Comparison of ENCODE assay signal across 8 cellular contexts in the genomic region with DNA sequence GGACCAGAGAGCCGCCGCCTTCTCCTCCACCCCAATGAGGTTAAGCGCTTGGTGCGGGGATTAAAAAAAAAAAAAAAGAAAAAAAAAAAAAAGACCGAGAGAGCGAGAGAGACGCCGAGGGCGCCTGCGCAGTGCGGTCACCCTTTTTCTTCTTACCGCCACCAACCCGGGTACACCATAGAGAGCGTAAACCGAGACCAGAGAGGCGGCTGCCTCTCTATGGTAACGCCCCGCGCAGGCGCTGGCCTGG. TPM values are rescaled to one million over a fixed set of nuclear protein-coding genes. Genes with fewer than 3 reads are reported as not detected.
A peak's percentile ranks its signal among the peaks of the same experiment; 100 is the strongest.
DNase-seq lines count a peak whose midpoint lies in the region; ATAC-seq and TF ChIP-seq lines count a peak whose summit lies in the region.

A gene (minus strand): TSS at position 61 of the 250 bp plus-strand sequence. CDS start 43,567 bp downstream, outside the sequence.

- no peaks in the 10 kb centered on the region for H3K9me3 Mint-ChIP-seq in CD14-positive monocyte
- no peaks in the 10 kb centered on the region for H3K9me3 Mint-ChIP-seq in effector memory CD8-positive, alpha-beta T cell

- peaks cover 55% of the 10 kb centered on the region for H3K4me1 Mint-ChIP-seq in CD14-positive monocyte
- H3K4me1 Mint-ChIP-seq in effector memory CD8-positive, alpha-beta T cell (ENCODE audit: low read depth in 2 of 2): peaks cover 29 to 62% of the 10 kb centered on the region in 2 donors

- peaks cover 5 to 18% of the 10 kb centered on the region in 2 donors for H3K36me3 Mint-ChIP-seq in CD14-positive monocyte
- peaks cover 34% of the 10 kb centered on the region for H3K36me3 Mint-ChIP-seq in effector memory CD8-positive, alpha-beta T cell (ENCODE audit: insufficient read depth)

- peaks cover 0 to 1% (median 0%) of the 10 kb centered on the region in 3 donors for H3K27me3 Mint-ChIP-seq in CD14-positive monocyte (ENCODE audit: low read depth in 3 of 3)
- H3K27me3 Mint-ChIP-seq in effector memory CD8-positive, alpha-beta T cell: no peaks in the 10 kb centered on the region

- peak within 1 kb of the TSS; percentile 97 to 99 (median 99) for H3K27ac Mint-ChIP-seq in CD14-positive monocyte
- peak within 1 kb of the TSS; percentile 99 to 100 for H3K27ac Mint-ChIP-seq in effector memory CD8-positive, alpha-beta T cell

- TF ChIP-seq CTCF in CD14-positive monocyte (IDR thresholded peaks at IDR 0.05): no peak

- DNase-seq in CD14-positive monocyte (ENCODE audit: low spot score): peak; percentile 95
- peak; percentile 94 for DNase-seq in NK-92 treated with Interleukin-12 subunit alpha and Interleukin-12 subunit beta, amount 100 ng/mL, for 24 hours (lab: John Stamatoyannopoulos, UW)
- DNase-seq in activated CD8-positive, alpha-beta memory T cell treated with anti-CD3 and anti-CD28 coated beads for 48 hours (ENCODE audit: low read depth in 2 of 3, low spot score in 2 of 3): peak; percentile 77 to 88 (median 86)
- peak; percentile 93 to 95 (median 95) for DNase-seq in effector memory CD8-positive, alpha-beta T cell
- peak; percentile 99 for DNase-seq in medulla oblongata (ENCODE audit: extremely low spot score)
- peak; percentile 91 for DNase-seq in stimulated activated CD8-positive, alpha-beta memory T cell treated with anti-CD3 and anti-CD28 coated beads, Interleukin-12 subunit alpha, Interleukin-12 subunit beta, amount 100 ng/mL, for 4 hours (ENCODE audit: low read depth)

- ATAC-seq in GM19438 (IDR thresholded peaks at IDR 0.05; ENCODE audit: low read depth, unreplicated experiment): peak; percentile 84
- ATAC-seq in HG03565 (IDR thresholded peaks at IDR 0.05; ENCODE audit: unreplicated experiment): peak; percentile 86
- peak; percentile 92 for ATAC-seq in effector memory CD8-positive, alpha-beta T cell (replicated peaks)

- H3K4me3 Mint-ChIP-seq in CD14-positive monocyte: peak within 1 kb of the TSS; percentile 90 to 93
- peak within 1 kb of the TSS; percentile 98 to 100 for H3K4me3 Mint-ChIP-seq in effector memory CD8-positive, alpha-beta T cell

- intact Hi-C loops in CD14-positive monocyte (cut with micrococcal nuclease): loop anchor here (2.0 to 5.0 kb wide), 4 partner anchors 37 to 119 kb away; a partner anchor contains a TSS

RNA-seq across cellular contexts. Expression of the gene that starts here (rescaled TPM):
- 1 to 10 TPM; 4.8 to 7.6 TPM for polyA plus RNA-seq in CD14-positive monocyte

Comparison
In these comparisons a context has a peak if more than half of its experiments do, and no peak if none do; other contexts are left out.
1. Peak in every context shown above with its lines: DNase-seq and ATAC-seq.